Comparison of ENCODE assay signal across 25 cellular contexts in the genomic region with DNA sequence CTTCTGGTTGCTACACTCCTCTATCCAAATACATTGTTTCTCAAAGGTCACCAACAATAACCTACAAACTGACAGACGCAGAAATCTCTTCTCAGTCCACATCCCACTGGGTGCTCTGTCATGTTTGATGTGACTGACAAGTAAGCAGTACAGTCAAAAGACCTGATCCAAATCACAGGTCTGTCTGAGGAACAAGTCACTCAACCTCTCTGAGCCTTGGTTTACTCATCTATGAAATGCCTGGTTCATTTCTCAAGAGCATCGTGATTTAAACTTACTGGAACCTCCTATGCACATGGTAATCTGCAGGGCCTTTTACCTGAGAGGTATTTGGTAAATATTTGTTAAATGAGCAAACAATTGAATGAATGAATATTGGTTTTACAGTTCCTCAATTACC. TPM values are rescaled to one million over a fixed set of nuclear protein-coding genes. Genes with fewer than 3 reads are reported as not detected.
"Had no signal": no experiment of that assay in that cellular context is flagged by ENCODE, and none has a peak within 500 bp of the region (broad histone marks: within the 10 kb centered on the region; RNA-seq: fewer than 3 reads in every experiment).

No MANE protein-coding gene starts in this region.

- H3K4me3 ChIP-seq: breast epithelium, esophagus muscularis mucosa, left lung, skin epidermis, uterus had no signal

- H3K27me3 Mint-ChIP-seq: stimulated activated naive B cell treated with anti-CD40 and anti-IgM and Interleukin-4, amounts not matched to agents 10 μg/mL and 1 μg/mL and 100 μg/mL, for 72 hours had no signal

- H3K36me3 ChIP-seq: breast epithelium, esophagus muscularis mucosa, left lung, uterus had no signal

- H3K4me1 Mint-ChIP-seq: central memory CD8-positive, alpha-beta T cell; nephron progenitor cell had no signal

- H3K36me3 Mint-ChIP-seq: activated naive CD8-positive, alpha-beta T cell treated with anti-CD3 and anti-CD28 coated beads for 36 hours had no signal

- H3K27me3 ChIP-seq: breast epithelium, esophagus muscularis mucosa, left lung, uterus had no signal

- H3K27ac ChIP-seq: breast epithelium, esophagus muscularis mucosa, skin epidermis, uterus had no signal

- H3K4me1 ChIP-seq: breast epithelium, uterus had no signal

- H3K4me3 Mint-ChIP-seq: activated naive CD8-positive, alpha-beta T cell treated with anti-CD3 and anti-CD28 coated beads for 36 hours; central memory CD8-positive, alpha-beta T cell; nephron progenitor cell had no signal

- H3K27ac Mint-ChIP-seq: activated naive CD8-positive, alpha-beta T cell treated with anti-CD3 and anti-CD28 coated beads for 36 hours; nephron progenitor cell had no signal

- H3K9me3 Mint-ChIP-seq: activated naive CD8-positive, alpha-beta T cell treated with anti-CD3 and anti-CD28 coated beads for 36 hours; central memory CD8-positive, alpha-beta T cell; nephron progenitor cell; stimulated activated naive B cell treated with anti-CD40 and anti-IgM and Interleukin-4, amounts not matched to agents 10 μg/mL and 1 μg/mL and 100 μg/mL, for 72 hours had no signal

- H3K9me3 ChIP-seq: breast epithelium, esophagus muscularis mucosa, left lung, uterus had no signal

- DNase-seq: activated CD4-positive, CD25-positive, alpha-beta regulatory T cell treated with anti-CD3 and anti-CD28 coated beads, Interleukin-2, amount 50 U/mL, for 72 hours; activated CD8-positive, alpha-beta memory T cell treated with anti-CD3 and anti-CD28 coated beads, Interleukin-2, amount 50 U/mL, for 48 hours; activated effector memory CD4-positive, alpha-beta T cell treated with Interleukin-2 at 50 U/mL for 16 hours; activated naive CD8-positive, alpha-beta T cell treated with anti-CD3 and anti-CD28 coated beads for 36 hours; activated T-cell treated with anti-CD3 and anti-CD28 coated beads, Interleukin-2, amount 50 U/mL, for 48 hours; effector memory CD4-positive, alpha-beta T cell; kidney glomerular epithelial cell; left lung; mammary epithelial cell; nephron progenitor cell; stimulated activated CD4-positive, alpha-beta T cell treated with anti-CD3 and anti-CD28 coated beads, Interleukin-2, amount 100 ng/mL, for 24 hours; stimulated activated naive B cell treated with anti-CD40 and anti-IgM and Interleukin-4, amounts not matched to agents 10 μg/mL and 1 μg/mL and 100 μg/mL, for 72 hours; T-helper 2 cell; trophoblast cell; uterus had no signal

RNA-seq across cellular contexts. Expression of a gene that starts 5.5 kb away (rescaled TPM):
- total RNA-seq: activated CD8-positive, alpha-beta memory T cell treated with anti-CD3 and anti-CD28 coated beads for 36 hours; activated naive CD8-positive, alpha-beta T cell treated with anti-CD3 and anti-CD28 coated beads for 36 hours; dermis microvascular lymphatic vessel endothelial cell; esophagus muscularis mucosa; mammary epithelial cell; mononuclear cell; myocyte; temporal lobe had no signal
- polyA plus RNA-seq: mammary epithelial cell had no signal

RNA-seq across cellular contexts. Expression of a gene that starts 47.1 kb away (rescaled TPM):
- total RNA-seq: activated CD8-positive, alpha-beta memory T cell treated with anti-CD3 and anti-CD28 coated beads for 36 hours; activated naive CD8-positive, alpha-beta T cell treated with anti-CD3 and anti-CD28 coated beads for 36 hours; dermis microvascular lymphatic vessel endothelial cell; esophagus muscularis mucosa; frontal cortex; left lung; mammary epithelial cell; mononuclear cell; myocyte; temporal lobe; uterus had no signal
- polyA plus RNA-seq: mammary epithelial cell had no signal

RNA-seq across cellular contexts. Expression of a gene that starts 51.6 kb away (rescaled TPM):
- total RNA-seq: mononuclear cell, myocyte had no signal
- polyA plus RNA-seq: mammary epithelial cell had no signal
